ENCODE assay signal across 8 cellular contexts in the genomic region with DNA sequence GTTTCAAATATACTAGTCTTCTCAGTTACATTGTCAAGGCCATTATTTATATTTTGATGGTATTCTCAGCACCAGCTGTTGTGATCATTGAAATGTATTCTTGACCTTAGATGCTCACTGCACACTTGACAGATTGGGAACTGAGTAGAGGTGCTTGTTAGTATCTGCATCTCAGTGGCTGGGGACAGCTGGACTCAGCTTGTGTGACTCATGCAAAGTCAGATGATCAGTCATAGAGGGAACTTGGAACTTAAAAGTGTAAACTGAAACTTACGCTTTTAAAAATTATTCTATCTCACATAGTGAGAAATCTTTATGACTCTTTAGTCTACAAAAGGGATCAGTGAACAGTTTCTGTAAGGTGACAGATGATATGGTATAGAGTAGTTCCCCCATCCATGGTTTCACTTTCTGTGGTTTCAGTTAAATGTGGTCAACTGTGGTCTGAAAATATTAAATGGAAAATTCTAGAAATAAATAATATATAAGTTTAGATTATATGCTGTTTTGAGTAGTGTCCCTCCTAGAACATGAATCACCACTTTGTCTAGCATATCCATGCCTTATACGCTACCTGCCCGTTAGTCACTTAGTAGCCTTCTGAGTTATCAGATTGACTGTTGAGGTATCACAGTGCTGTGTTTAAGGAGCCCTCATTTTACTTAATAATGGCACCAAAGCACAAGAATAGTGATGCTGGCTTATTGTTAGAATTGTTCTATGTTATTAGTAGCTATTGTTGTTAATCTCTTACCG.
DNase-seq lines count a peak whose midpoint lies in the region; ATAC-seq lines count a peak whose summit lies in the region.
"Not testable (repeated sequence)": the region's sequence is repeated elsewhere in the genome, so short reads cannot be mapped to it uniquely, and the experiment has no call there.

No MANE protein-coding gene starts in this region.

- not testable (repeated sequence) for H3K27me3 Mint-ChIP-seq in activated T-cell treated with anti-CD3 and anti-CD28 coated beads, Interleukin-2, amount 50 U/mL, for 4 hours (ENCODE audit: low read depth); stimulated activated naive CD8-positive, alpha-beta T cell treated with anti-CD3 and anti-CD28 coated beads, Interleukin-15, amount 100 ng/mL, for 72 hours

- not testable (repeated sequence) for H3K36me3 Mint-ChIP-seq in activated T-cell treated with anti-CD3 and anti-CD28 coated beads, Interleukin-2, amount 50 U/mL, for 4 hours (ENCODE audit: insufficient read depth)

- ATAC-seq in GM18870 (IDR thresholded peaks at IDR 0.05; ENCODE audit: unreplicated experiment) (peak; percentile 98), GM19455 (IDR thresholded peaks at IDR 0.05; ENCODE audit: unreplicated experiment) (peak; percentile 96), GM21717 (IDR thresholded peaks at IDR 0.05; ENCODE audit: unreplicated experiment) (peak; percentile 94), HG02870 (IDR thresholded peaks at IDR 0.05; ENCODE audit: unreplicated experiment) (peak; percentile 96), HG03103 (IDR thresholded peaks at IDR 0.05; ENCODE audit: low read depth, unreplicated experiment) (peak; percentile 92), HG03469 (IDR thresholded peaks at IDR 0.05; ENCODE audit: unreplicated experiment) (peak; percentile 93)
- peak; percentile 27 to 48 for ATAC-seq in activated T-cell treated with anti-CD3 and anti-CD28 coated beads, Interleukin-2, amount 50 U/mL, for 4 hours
- peak; percentile 79 for ATAC-seq in stimulated activated naive CD8-positive, alpha-beta T cell treated with anti-CD3 and anti-CD28 coated beads, Interleukin-15, amount 100 ng/mL, for 72 hours

- not testable (repeated sequence) for H3K27ac Mint-ChIP-seq in stimulated activated naive CD8-positive, alpha-beta T cell treated with anti-CD3 and anti-CD28 coated beads, Interleukin-15, amount 100 ng/mL, for 72 hours

- DNase-seq in activated T-cell treated with anti-CD3 and anti-CD28 coated beads, Interleukin-2, amount 50 U/mL, for 4 hours; stimulated activated naive CD8-positive, alpha-beta T cell treated with anti-CD3 and anti-CD28 coated beads, Interleukin-15, amount 100 ng/mL, for 72 hours: not testable (repeated sequence)

- H3K9me3 Mint-ChIP-seq in activated T-cell treated with anti-CD3 and anti-CD28 coated beads, Interleukin-2, amount 50 U/mL, for 4 hours; stimulated activated naive CD8-positive, alpha-beta T cell treated with anti-CD3 and anti-CD28 coated beads, Interleukin-15, amount 100 ng/mL, for 72 hours: not testable (repeated sequence)

- H3K4me3 Mint-ChIP-seq in activated T-cell treated with anti-CD3 and anti-CD28 coated beads, Interleukin-2, amount 50 U/mL, for 4 hours; stimulated activated naive CD8-positive, alpha-beta T cell treated with anti-CD3 and anti-CD28 coated beads, Interleukin-15, amount 100 ng/mL, for 72 hours: not testable (repeated sequence)

- H3K4me1 Mint-ChIP-seq in activated T-cell treated with anti-CD3 and anti-CD28 coated beads, Interleukin-2, amount 50 U/mL, for 4 hours (ENCODE audit: low read depth); stimulated activated naive CD8-positive, alpha-beta T cell treated with anti-CD3 and anti-CD28 coated beads, Interleukin-15, amount 100 ng/mL, for 72 hours: not testable (repeated sequence)

Comparison
In these comparisons a context has a peak if more than half of its experiments do, and no peak if none do; other contexts are left out.
1. ATAC-seq: peak in every context shown above with its lines; median percentile 98 in GM18870; 96 in GM19455; 96 in HG02870; 94 in GM21717; 93 in HG03469; 92 in HG03103; 79 in stimulated activated naive CD8-positive, alpha-beta T cell treated with anti-CD3 and anti-CD28 coated beads, Interleukin-15, amount 100 ng/mL, for 72 hours; 38 in activated T-cell treated with anti-CD3 and anti-CD28 coated beads, Interleukin-2, amount 50 U/mL, for 4 hours.